31 cellular contexts compared by ENCODE assay signal in genomic region chr4:63632858-63633257, GRCh38.
"Had no signal": no experiment of that assay in that cellular context is flagged by ENCODE, and none has a peak within 500 bp of the region (broad histone marks: within the 10 kb centered on the region; RNA-seq: fewer than 3 reads in every experiment).

No MANE protein-coding gene starts in this region.

- H3K4me1 ChIP-seq: adrenal gland, ascending aorta, body of pancreas, breast epithelium had no signal

- H3K9me3 ChIP-seq: adrenal gland, ascending aorta, body of pancreas, breast epithelium had no signal

- H3K27ac ChIP-seq: adrenal gland, ascending aorta, body of pancreas, brain microvascular endothelial cell, breast epithelium, cardiac muscle cell had no signal

- H3K36me3 ChIP-seq: adrenal gland, ascending aorta, brain microvascular endothelial cell, breast epithelium, cardiac muscle cell had no signal

- H3K4me3 ChIP-seq: adrenal gland, ascending aorta, body of pancreas, breast epithelium, cardiac muscle cell had no signal

- H3K27me3 ChIP-seq: adrenal gland, ascending aorta, body of pancreas, brain microvascular endothelial cell, breast epithelium, cardiac muscle cell had no signal

- DNase-seq: activated effector memory CD4-positive, alpha-beta T cell treated with anti-CD3 and anti-CD28 coated beads, Interleukin-2, amount 50 U/mL, for 16 hours; activated effector memory CD4-positive, alpha-beta T cell treated with Interleukin-2 at 50 U/mL for 16 hours; activated gamma-delta T cell; activated gamma-delta T cell treated with Interleukin-2 at 50 U/mL for 16 hours; activated naive CD4-positive, alpha-beta T cell; activated naive CD4-positive, alpha-beta T cell treated with anti-CD3 and anti-CD28 coated beads for 36 hours; activated naive CD4-positive, alpha-beta T cell treated with anti-CD3 and anti-CD28 coated beads, Interleukin-2, amount 10 ng/mL, durations not matched to agents 7 days and 5 days; activated naive CD4-positive, alpha-beta T cell treated with anti-CD3 and anti-CD28 coated beads, Interleukin-2, amount 50 U/mL, for 16 hours; activated naive CD4-positive, alpha-beta T cell treated with Interleukin-2 at 50 U/mL for 16 hours; activated naive CD8-positive, alpha-beta T cell treated with anti-CD3 and anti-CD28 coated beads for 36 hours; activated naive CD8-positive, alpha-beta T cell treated with anti-CD3 and anti-CD28 coated beads, Interleukin-2, amount 10 ng/mL, durations not matched to agents 7 days and 5 days; activated naive CD8-positive, alpha-beta T cell treated with anti-CD3 and anti-CD28 coated beads, Interleukin-2, amount 50 U/mL, for 24 hours; activated T-cell treated with anti-CD3 and anti-CD28 coated beads for 4 hours; activated T-cell treated with anti-CD3 and anti-CD28 coated beads, Interleukin-2, amount 50 U/mL, for 1 hour; activated T-cell treated with anti-CD3 and anti-CD28 coated beads, Interleukin-2, amount 50 U/mL, for 24 hours; activated T-cell treated with anti-CD3 and anti-CD28 coated beads, Interleukin-2, amount 50 U/mL, for 4 hours; activated T-cell treated with anti-CD3 and anti-CD28 coated beads, Interleukin-2, amount 50 U/mL, for 48 hours; activated T-cell treated with anti-CD3 and anti-CD28 coated beads, Interleukin-2, amount 50 U/mL, for 72 hours; adrenal gland; amniotic stem cell; amygdala; anterior cingulate cortex; aorta; body of pancreas; brain microvascular endothelial cell; caudate nucleus; central memory CD4-positive, alpha-beta T cell; cerebellar nuclear complex had no signal
